18 cellular contexts compared by ENCODE assay signal in genomic region chr22:49464024-49464423, GRCh38.
DNase-seq lines count a peak whose midpoint lies in the region; TF ChIP-seq lines count a peak whose summit lies in the region.
"Had no signal": no experiment of that assay in that cellular context is flagged by ENCODE, and none has a peak within 500 bp of the region (broad histone marks: within the 10 kb centered on the region; RNA-seq: fewer than 3 reads in every experiment).

No MANE protein-coding gene starts in this region.

- no CpG with 5 or more reads among the region's 6 CpGs for WGBS in H9 (ENCODE audit: extremely low coverage, insufficient read length, low lambda C conversion rate)
- 2% methylated on average over 6 of the region's 6 CpGs for WGBS in mammary epithelial cell (ENCODE audit: low coverage, missing lambda C conversion rate)

- no peak overlapping the region for H4K8ac ChIP-seq in H9 (replicated peaks; ENCODE audit: insufficient read length, low read depth, low read length)

- no peak overlapping the region for H2BK5ac ChIP-seq in H9 (ENCODE audit: insufficient read length, low read length)

- H3K56ac ChIP-seq in H9 (ENCODE audit: insufficient read length, low read depth, low read length), result no peak overlapping the region

- H3K9ac ChIP-seq in BLaER1, result no peak overlapping the region
- H3K9ac ChIP-seq in H9 (ENCODE audit: extremely low read depth, insufficient read length, low read length), result no peak overlapping the region
- no peak overlapping the region for H3K9ac ChIP-seq in mammary epithelial cell (ENCODE audit: insufficient read depth, low read length)

- H3K4me2 ChIP-seq in BLaER1, result 0 out of 2 replicates have a peak overlapping the region, but pooled peaks have one; percentile 55
- H3K4me2 ChIP-seq in H9 (ENCODE audit: insufficient read depth, insufficient read length, low read length), result no peak overlapping the region
- H3K4me2 ChIP-seq in mammary epithelial cell (ENCODE audit: insufficient read depth, low read depth, low read length), result no peak overlapping the region

- dilution Hi-C loops in mammary epithelial cell (cut with HindIII; ENCODE audit: low sequenced_read_pairs), result no loop called here

- no peak overlapping the region for H3K4me3 Mint-ChIP-seq in H9
- H3K4me3 Mint-ChIP-seq: CD14-positive monocyte, HFFc6 had no signal

- no peak overlapping the region for H3K18ac ChIP-seq in H9 (ENCODE audit: insufficient read length, low read depth, low read length)

- intact Hi-C loops in mammary epithelial cell (cut with micrococcal nuclease), result no loop called here

- H2BK120ac ChIP-seq in H9 (ENCODE audit: low read depth, low read length, poor library complexity, severe bottlenecking), result no peak overlapping the region

- no peak overlapping the region for H4K91ac ChIP-seq in H9 (ENCODE audit: insufficient read length, low read depth, low read length)

- H3K14ac ChIP-seq in H9 (ENCODE audit: insufficient read depth, low read length), result no peak overlapping the region

- H3T11ph ChIP-seq in H9 (ENCODE audit: low read length), result no peak overlapping the region

- H3K23me2 ChIP-seq in H9 (ENCODE audit: insufficient read length, low read depth, low read length, poor library complexity, severe bottlenecking), result no peaks in the 10 kb centered on the region

- no peaks in the 10 kb centered on the region; a peak in 1 of 5 replicates for H3K9me3 Mint-ChIP-seq in H9

- no peaks in the 10 kb centered on the region for H3K79me2 ChIP-seq in H9 (ENCODE audit: insufficient read depth, low read length)
- H3K79me2 ChIP-seq in mammary epithelial cell (ENCODE audit: insufficient read depth, low read length), result no peaks in the 10 kb centered on the region

- no peaks in the 10 kb centered on the region for H4K20me1 ChIP-seq in BLaER1
- no peaks in the 10 kb centered on the region for H4K20me1 ChIP-seq in H9 (ENCODE audit: control insufficient read depth, insufficient read depth, insufficient read length)
- no peaks in the 10 kb centered on the region for H4K20me1 ChIP-seq in mammary epithelial cell (ENCODE audit: insufficient read depth, low read length)

- in situ Hi-C loops in mammary epithelial cell (cut with MboI; ENCODE audit: low sequenced_read_pairs in 2 of 2), result no loop called here

- H3K27ac Mint-ChIP-seq in H9, result peak overlapping the region in 2 of 3 experiments; percentile 28 to 51; a peak in 3 of 7 replicates
- H3K27ac Mint-ChIP-seq: HFFc6 had no signal

- peaks cover 34% of the 10 kb centered on the region for H3K27me3 Mint-ChIP-seq in H9 (ENCODE audit: low read depth)

- H3K79me1 ChIP-seq in H9 (ENCODE audit: insufficient read depth, low read depth, low read length, poor library complexity, severe bottlenecking), result no peaks in the 10 kb centered on the region

- H3K36me3 Mint-ChIP-seq in H9 (ENCODE audit: insufficient read depth in 1 of 3, low read depth in 3 of 3), result no peaks in the 10 kb centered on the region; a peak in 1 of 7 replicates

- H2BK12ac ChIP-seq in H9 (ENCODE audit: insufficient read length, low read depth, low read length), result no peak overlapping the region

- H2BK15ac ChIP-seq in H9 (ENCODE audit: low read depth, low read length), result no peak overlapping the region

- CTCF ChIA-PET in mammary epithelial cell (lab: Charles Lee; ENCODE audit: low non-redundant PET), result no interaction called here

- no peak overlapping the region for H2AK5ac ChIP-seq in H9 (ENCODE audit: insufficient read length, low read length)

- H3K27ac ChIP-seq in BLaER1, result no peak overlapping the region
- no peak overlapping the region for H3K27ac ChIP-seq in H9 (ENCODE audit: insufficient read length, low read depth, low read length)
- H3K27ac ChIP-seq in mammary epithelial cell (ENCODE audit: insufficient read depth, low read depth, low read length), result no peak overlapping the region
- H3K27ac ChIP-seq: SJSA1 had no signal

- peaks cover 40 to 41% of the 10 kb centered on the region in 2 experiments for H3K4me1 Mint-ChIP-seq in H9

- H3K27me3 ChIP-seq in BLaER1, result no peaks in the 10 kb centered on the region
- no peaks in the 10 kb centered on the region for H3K27me3 ChIP-seq in H9 (ENCODE audit: insufficient read depth, low read length)
- H3K27me3 ChIP-seq in mammary epithelial cell (ENCODE audit: insufficient read depth, low read length), result no peaks in the 10 kb centered on the region
- H3K27me3 ChIP-seq: SJSA1 had no signal

- H4K5ac ChIP-seq in H9 (ENCODE audit: insufficient read length, low read depth, low read length), result no peak overlapping the region

- TF ChIP-seq CTCF in H9 (conservative IDR thresholded peaks at IDR 0.05) (no peak), mammary epithelial cell (conservative IDR thresholded peaks at IDR 0.05 in 1 of 2, IDR thresholded peaks at IDR 0.05 in 1 of 2; ENCODE audit: extremely low read depth in 1 of 2, insufficient read depth in 1 of 2, low read depth in 1 of 2, low read length in 2 of 2) (no peak)

- H3K4me3 ChIP-seq in BLaER1 (no peak overlapping the region), mammary epithelial cell (replicated peaks in 1 of 3; ENCODE audit: insufficient read depth in 1 of 3, low read depth in 2 of 3, low read length in 3 of 3) (no peak overlapping the region)
- H3K4me3 ChIP-seq: SJSA1 had no signal

- BruUV-seq in mammary epithelial cell (replicated peaks; lab: Mats Ljungman, UMichigan), result no TSS peak

- H3K36me3 ChIP-seq in BLaER1 (no peaks in the 10 kb centered on the region), mammary epithelial cell (ENCODE audit: insufficient read depth, low read length) (no peaks in the 10 kb centered on the region)
- H3K36me3 ChIP-seq: SJSA1 had no signal

- H3K9me3 ChIP-seq in BLaER1 (peaks cover 20% of the 10 kb centered on the region), H9 (ENCODE audit: control insufficient read depth, low read depth, low read length) (no peaks in the 10 kb centered on the region), mammary epithelial cell (replicated peaks; ENCODE audit: insufficient read depth, low read length) (peaks cover 38% of the 10 kb centered on the region)
- H3K9me3 ChIP-seq: Caco-2 had no signal

- H3K4ac ChIP-seq in H9 (ENCODE audit: low read depth, low read length), result no peak overlapping the region

- peaks cover 52% of the 10 kb centered on the region for H3K4me1 ChIP-seq in BLaER1
- H3K4me1 ChIP-seq in H9 (ENCODE audit: insufficient read depth, low read length), result no peaks in the 10 kb centered on the region
- H3K4me1 ChIP-seq in mammary epithelial cell (ENCODE audit: insufficient read depth, low read length), result no peaks in the 10 kb centered on the region
- H3K4me1 ChIP-seq: Caco-2, SJSA1 had no signal

- no peak for DNase-seq in H9
- peak; percentile 63 for DNase-seq in NCI-H345 treated with DMSO at 0.1 percent for 48 hours (lab: John Stamatoyannopoulos, UW; ENCODE audit: unreplicated experiment)
- peak; percentile 31 for DNase-seq in SHP77 treated with DMSO at 0.1 percent for 48 hours (lab: John Stamatoyannopoulos, UW)
- no peak for DNase-seq in A172 (ENCODE audit: low spot score)
- DNase-seq in mammary epithelial cell, result no peak
- no peak for DNase-seq in middle frontal gyrus (ENCODE audit: extremely low spot score, low spot score)
- DNase-seq in stimulated activated CD4-positive, alpha-beta T cell treated with anti-CD3 and anti-CD28 coated beads, Interleukin-12 subunit alpha, Interleukin-12 subunit beta, amount 100 ng/mL, for 4 hours, result no peak
- DNase-seq: Caco-2, DND-41, GDM1, GOT3, HFFc6, NCI-H146, NCI-H82, SW 1271 had no signal

- no peak overlapping the region for H2BK20ac ChIP-seq in H9 (ENCODE audit: low read depth, low read length, poor library complexity, severe bottlenecking)

- H2AFZ ChIP-seq in H9 (ENCODE audit: low read length), result no peak overlapping the region
- no peak overlapping the region for H2AFZ ChIP-seq in mammary epithelial cell (ENCODE audit: low read depth, low read length)

- H3K23ac ChIP-seq in H9 (ENCODE audit: insufficient read length, low read depth, low read length), result no peak overlapping the region

Comparison
In these comparisons a context has a peak if more than half of its experiments do, and no peak if none do; other contexts are left out.
1. DNase-seq: peak in NCI-H345 treated with DMSO at 0.1 percent for 48 hours (single experiment) and SHP77 treated with DMSO at 0.1 percent for 48 hours (single experiment); none in H9 (single experiment), A172 (single experiment), mammary epithelial cell (single experiment), middle frontal gyrus (single experiment) and stimulated activated CD4-positive, alpha-beta T cell treated with anti-CD3 and anti-CD28 coated beads, Interleukin-12 subunit alpha, Interleukin-12 subunit beta, amount 100 ng/mL, for 4 hours (single experiment).